In genomic region chr9:90296539-90296938, GRCh38 we compare ENCODE assay signal across 28 cellular contexts.
DNase-seq lines count a peak whose midpoint lies in the region; FAIRE-seq and TF ChIP-seq lines count a peak whose summit lies in the region.
"Had no signal": no experiment of that assay in that cellular context is flagged by ENCODE, and none has a peak within 500 bp of the region (broad histone marks: within the 10 kb centered on the region; RNA-seq: fewer than 3 reads in every experiment).

No MANE protein-coding gene starts in this region.

- no peak overlapping the region for H2AFZ ChIP-seq in osteoblast (ENCODE audit: low read length)
- H2AFZ ChIP-seq: parathyroid adenoma had no signal

- no peaks in the 10 kb centered on the region for H3K27me3 ChIP-seq in osteoblast (ENCODE audit: insufficient read depth, low read length)
- H3K27me3 ChIP-seq: ascending aorta, right lobe of liver, vagina had no signal

- H3K4me3 ChIP-seq in fibroblast of mammary gland (ENCODE audit: control insufficient read depth, low read depth, low read length), result no peak overlapping the region
- no peak overlapping the region for H3K4me3 ChIP-seq in osteoblast (ENCODE audit: insufficient read depth, low read length)
- no peak overlapping the region for H3K4me3 ChIP-seq in kidney (ENCODE audit: low read length in 2 of 2)
- H3K4me3 ChIP-seq: ascending aorta, HAP-1, left ventricle myocardium inferior, right lobe of liver, thoracic aorta, vagina had no signal

- no peak for TF ChIP-seq CTCF in HFFc6 (IDR thresholded peaks at IDR 0.05)
- no peak for TF ChIP-seq CTCF in fibroblast of mammary gland (conservative IDR thresholded peaks at IDR 0.05; ENCODE audit: control insufficient read depth, insufficient read depth, low read depth, low read length)
- TF ChIP-seq CTCF in osteoblast (IDR thresholded peaks at IDR 0.05; ENCODE audit: extremely low read depth, low read depth, low read length), result no peak
- TF ChIP-seq CTCF in kidney (IDR thresholded peaks at IDR 0.05; ENCODE audit: borderline replicate concordance, extremely low read depth, insufficient read depth), result no peak

- H3K27me3 Mint-ChIP-seq in HFFc6 (ENCODE audit: insufficient read depth), result 0 out of 2 replicates have a peak, but pooled peaks cover 2% of the 10 kb centered on the region

- H3K79me2 ChIP-seq in osteoblast (ENCODE audit: insufficient read depth, low read length), result no peaks in the 10 kb centered on the region
- H3K79me2 ChIP-seq: parathyroid adenoma had no signal

- H3K36me3 ChIP-seq in osteoblast (ENCODE audit: insufficient read depth, low read length) (no peaks in the 10 kb centered on the region), kidney (ENCODE audit: control insufficient read depth in 1 of 2, insufficient read depth in 2 of 2, low read length in 2 of 2) (no peaks in the 10 kb centered on the region)
- H3K36me3 ChIP-seq: ascending aorta, HAP-1, left ventricle myocardium inferior, right lobe of liver, thoracic aorta, vagina had no signal

- H3K9me3 Mint-ChIP-seq in HFFc6, result no peaks in the 10 kb centered on the region; the same call in 1 of the 2 replicates
- H3K9me3 Mint-ChIP-seq: activated naive CD4-positive, alpha-beta T cell treated with anti-CD3 and anti-CD28 coated beads, Interleukin-2, amount 50 U/mL, for 72 hours; activated T-helper 2 cell treated with anti-CD3 and anti-CD28 coated beads, Interferon-gamma antibody, Interleukin-2, Interleukin-4, amounts not matched to agents 10 μg/mL and 5 μg/mL and 100 μg/mL, durations not matched to agents 14 hours and 24 hours and 36 hours; central memory CD8-positive, alpha-beta T cell; mesothelial cell of epicardium; natural killer cell had no signal

- no peak overlapping the region for H3K27ac Mint-ChIP-seq in HFFc6
- H3K27ac Mint-ChIP-seq: activated naive CD4-positive, alpha-beta T cell treated with anti-CD3 and anti-CD28 coated beads, Interleukin-2, amount 50 U/mL, for 72 hours; activated T-helper 2 cell treated with anti-CD3 and anti-CD28 coated beads, Interferon-gamma antibody, Interleukin-2, Interleukin-4, amounts not matched to agents 10 μg/mL and 5 μg/mL and 100 μg/mL, durations not matched to agents 14 hours and 24 hours and 36 hours; mesothelial cell of epicardium; natural killer cell had no signal

- peaks cover 19% of the 10 kb centered on the region for H3K4me1 Mint-ChIP-seq in HFFc6 (ENCODE audit: low read depth)
- H3K4me1 Mint-ChIP-seq: central memory CD8-positive, alpha-beta T cell; natural killer cell had no signal

- H3K4me1 ChIP-seq in osteoblast (ENCODE audit: insufficient read depth, low read length), result no peaks in the 10 kb centered on the region
- H3K4me1 ChIP-seq in kidney (ENCODE audit: control insufficient read depth in 1 of 2, insufficient read depth in 1 of 2, low read depth in 1 of 2, low read length in 2 of 2), result no peaks in the 10 kb centered on the region
- H3K4me1 ChIP-seq: ascending aorta, HAP-1, left ventricle myocardium inferior, parathyroid adenoma, right lobe of liver, vagina had no signal

- no peak for FAIRE-seq in kidney (lab: Jason Lieb, UNC)
- FAIRE-seq: GM19239 had no signal

- H3K27ac ChIP-seq in osteoblast (ENCODE audit: low read depth, low read length) (no peak overlapping the region), kidney (ENCODE audit: low read depth in 2 of 2, low read length in 2 of 2) (no peak overlapping the region)
- H3K27ac ChIP-seq: ascending aorta, left ventricle myocardium inferior, parathyroid adenoma, right lobe of liver, thoracic aorta, vagina, VCaP had no signal

- peak overlapping the region; percentile 53; the same call in 1 of the 2 replicates for H3K4me3 Mint-ChIP-seq in HFFc6
- H3K4me3 Mint-ChIP-seq: central memory CD8-positive, alpha-beta T cell; mesothelial cell of epicardium; natural killer cell had no signal

- H4K20me1 ChIP-seq in osteoblast (ENCODE audit: insufficient read depth, low read length), result no peaks in the 10 kb centered on the region

- intact Hi-C loops in kidney (cut with DNase I), result no loop called here

- no peaks in the 10 kb centered on the region for H3K36me3 Mint-ChIP-seq in HFFc6 (ENCODE audit: low read depth)
- H3K36me3 Mint-ChIP-seq: activated naive CD4-positive, alpha-beta T cell treated with anti-CD3 and anti-CD28 coated beads, Interleukin-2, amount 50 U/mL, for 72 hours; mesothelial cell of epicardium; natural killer cell had no signal

- H3K9ac ChIP-seq in kidney (ENCODE audit: low read length in 2 of 2), result no peak overlapping the region
- H3K9ac ChIP-seq: parathyroid adenoma had no signal

- H3K4me2 ChIP-seq in osteoblast (ENCODE audit: insufficient read depth, low read length), result no peak overlapping the region

- no peaks in the 10 kb centered on the region for H3K9me3 ChIP-seq in osteoblast (ENCODE audit: low read depth, low read length)
- H3K9me3 ChIP-seq in kidney (ENCODE audit: control insufficient read depth in 1 of 2, low read length in 2 of 2), result no peaks in the 10 kb centered on the region
- H3K9me3 ChIP-seq: ascending aorta, HAP-1, right lobe of liver, thoracic aorta, vagina had no signal

- DNase-seq in HFFc6 (no peak), NCI-H69 (lab: John Stamatoyannopoulos, UW) (peak; percentile 91), fibroblast of mammary gland (ENCODE audit: low read depth) (peak; percentile 12), retina (peak; percentile 52), osteoblast (ENCODE audit: insufficient read length, low spot score, missing footprints) (no peak), kidney (no peak), NCI-H2107 treated with DMSO at 0.1 percent for 48 hours (lab: John Stamatoyannopoulos, UW; ENCODE audit: unreplicated experiment) (no peak)
- DNase-seq: activated CD4-positive, alpha-beta T cell treated with anti-CD3 and anti-CD28 coated beads, Interleukin-2, amount 50 U/mL, for 1 hour; activated CD8-positive, alpha-beta memory T cell treated with anti-CD3 and anti-CD28 coated beads, Interleukin-2, amount 50 U/mL, for 4 hours; foreskin fibroblast; left ventricle myocardium inferior; natural killer cell; NCI-H1930; NCI-H526; right lobe of liver; RPMI8226; stimulated activated naive CD8-positive, alpha-beta T cell treated with anti-CD3 and anti-CD28 coated beads, Interleukin-15, Interleukin-2, amounts not matched to agents 100 U/mL and 50 U/mL, for 24 hours had no signal

Comparison
In these comparisons a context has a peak if more than half of its experiments do, and no peak if none do; other contexts are left out.
1. DNase-seq: peak in NCI-H69 (single experiment), fibroblast of mammary gland (single experiment) and retina (single experiment); none in HFFc6 (single experiment), osteoblast (single experiment), kidney (single experiment) and NCI-H2107 treated with DMSO at 0.1 percent for 48 hours (single experiment).